In genomic region chr2:70354264-70354949, GRCh38 we compare ENCODE assay signal across 27 cellular contexts. TPM values are rescaled to one million over a fixed set of nuclear protein-coding genes. Genes with fewer than 3 reads are reported as not detected.
DNase-seq lines count a peak whose midpoint lies in the region; ATAC-seq and TF ChIP-seq lines count a peak whose summit lies in the region.
"Had no signal": no experiment of that assay in that cellular context is flagged by ENCODE, and none has a peak within 500 bp of the region (broad histone marks: within the 10 kb centered on the region; RNA-seq: fewer than 3 reads in every experiment).

No MANE protein-coding gene starts in this region.

- peak; percentile 75 for ATAC-seq in PC-3
- ATAC-seq in GM18520 (IDR thresholded peaks at IDR 0.05; ENCODE audit: unreplicated experiment), result no peak
- ATAC-seq in GM19463 (IDR thresholded peaks at IDR 0.05; ENCODE audit: unreplicated experiment), result no peak
- ATAC-seq: activated T-cell treated with anti-CD3 and anti-CD28 coated beads, Interleukin-2, amount 50 U/mL, for 72 hours; effector memory CD8-positive, alpha-beta T cell; left cardiac atrium; natural killer cell; right cardiac atrium; stimulated activated naive B cell treated with anti-CD40 and anti-IgM and Interleukin-4, amounts not matched to agents 10 μg/mL and 1 μg/mL and 100 μg/mL, for 72 hours; T-helper 17 cell had no signal

- no peaks in the 10 kb centered on the region for H3K27me3 Mint-ChIP-seq in neural progenitor cell (ENCODE audit: insufficient read depth, low read depth)

- no peaks in the 10 kb centered on the region for H3K36me3 Mint-ChIP-seq in neural progenitor cell
- H3K36me3 Mint-ChIP-seq: natural killer cell had no signal

- H3K36me3 ChIP-seq in PC-3 (ENCODE audit: low read depth, low read length) (no peaks in the 10 kb centered on the region), neural progenitor cell (no peaks in the 10 kb centered on the region)
- H3K36me3 ChIP-seq: ovary had no signal

- no TSS peak for BruUV-seq in PC-3 (replicated peaks; lab: Mats Ljungman, UMichigan)

- TF ChIP-seq CTCF in PC-3 (conservative IDR thresholded peaks at IDR 0.05; ENCODE audit: low read depth, low read length), result no peak
- TF ChIP-seq CTCF in neural progenitor cell (IDR thresholded peaks at IDR 0.05), result no peak

- H3K4me2 ChIP-seq in PC-3 (ENCODE audit: low read length) (0 out of 2 replicates have a peak overlapping the region, but pooled peaks have one; percentile 9), neural progenitor cell (no peak overlapping the region)

- CTCF ChIA-PET in PC-3 (lab: Charles Lee), result interaction anchor here (1.0 kb wide), 1 partner anchor 50 kb away, joined by 4 read pairs; no protein-coding TSS in a partner anchor

- H2AFZ ChIP-seq in PC-3 (ENCODE audit: low read length) (peak overlapping the region; percentile 33; the same call in 1 of the 2 replicates), neural progenitor cell (replicated peaks) (peak overlapping the region; percentile 39)

- H3K4me3 Mint-ChIP-seq in neural progenitor cell, result no peak overlapping the region
- H3K4me3 Mint-ChIP-seq: activated CD4-positive, alpha-beta T cell treated with anti-CD3 and anti-CD28 coated beads, Interleukin-2, amount 10 ng/mL, durations not matched to agents 24 days and 14 days; activated naive CD4-positive, alpha-beta T cell treated with anti-CD3 and anti-CD28 coated beads for 36 hours; activated T-cell treated with anti-CD3 and anti-CD28 coated beads, Interleukin-2, amount 50 U/mL, for 72 hours; effector memory CD8-positive, alpha-beta T cell; natural killer cell; stimulated activated naive B cell treated with anti-CD40 and anti-IgM and Interleukin-4, amounts not matched to agents 10 μg/mL and 1 μg/mL and 100 μg/mL, for 72 hours; T-helper 17 cell had no signal

- H3K9ac ChIP-seq in PC-3 (ENCODE audit: low read length) (no peak overlapping the region), neural progenitor cell (no peak overlapping the region)

- H3K4me1 Mint-ChIP-seq in neural progenitor cell, result peaks cover 5% of the 10 kb centered on the region
- H3K4me1 Mint-ChIP-seq: activated CD4-positive, alpha-beta T cell treated with anti-CD3 and anti-CD28 coated beads, Interleukin-2, amount 10 ng/mL, durations not matched to agents 24 days and 14 days; natural killer cell; stimulated activated naive B cell treated with anti-CD40 and anti-IgM and Interleukin-4, amounts not matched to agents 10 μg/mL and 1 μg/mL and 100 μg/mL, for 72 hours had no signal

- H3K4me1 ChIP-seq in PC-3 (ENCODE audit: insufficient read depth, low read length) (peaks cover 30% of the 10 kb centered on the region), neural progenitor cell (no peaks in the 10 kb centered on the region)
- H3K4me1 ChIP-seq: testis had no signal

- H3K79me2 ChIP-seq in PC-3 (ENCODE audit: low read length) (no peaks in the 10 kb centered on the region), neural progenitor cell (ENCODE audit: low read depth) (no peaks in the 10 kb centered on the region)

- intact Hi-C loops in PC-3 (cut with micrococcal nuclease), result no loop called here

- H3K27me3 ChIP-seq in PC-3 (ENCODE audit: low read length) (no peaks in the 10 kb centered on the region), neural progenitor cell (no peaks in the 10 kb centered on the region)
- H3K27me3 ChIP-seq: ovary, testis had no signal

- peak overlapping the region; percentile 16 for H3K27ac ChIP-seq in PC-3 (ENCODE audit: low read length)
- H3K27ac ChIP-seq in epithelial cell of prostate, result peak overlapping the region; percentile 99
- H3K27ac ChIP-seq in neural progenitor cell, result no peak overlapping the region
- H3K27ac ChIP-seq: ovary, SK-N-MC, testis, VCaP had no signal

- H3K4me3 ChIP-seq in PC-3 (ENCODE audit: low read length), result no peak overlapping the region
- H3K4me3 ChIP-seq in neural progenitor cell, result no peak overlapping the region
- H3K4me3 ChIP-seq: ovary, SK-N-MC, testis had no signal

- no peak overlapping the region for H3K27ac Mint-ChIP-seq in neural progenitor cell
- H3K27ac Mint-ChIP-seq: activated CD4-positive, alpha-beta T cell treated with anti-CD3 and anti-CD28 coated beads, Interleukin-2, amount 10 ng/mL, durations not matched to agents 24 days and 14 days; activated naive CD4-positive, alpha-beta T cell treated with anti-CD3 and anti-CD28 coated beads for 36 hours; activated T-cell treated with anti-CD3 and anti-CD28 coated beads, Interleukin-2, amount 50 U/mL, for 72 hours; effector memory CD8-positive, alpha-beta T cell; natural killer cell; stimulated activated naive B cell treated with anti-CD40 and anti-IgM and Interleukin-4, amounts not matched to agents 10 μg/mL and 1 μg/mL and 100 μg/mL, for 72 hours; T-helper 17 cell had no signal

- POLR2A ChIA-PET in PC-3 (lab: Charles Lee; ENCODE audit: unreplicated experiment), result no interaction called here

- H3K9me2 ChIP-seq in PC-3 (replicated peaks; ENCODE audit: low read length), result no peaks in the 10 kb centered on the region

- H4K20me1 ChIP-seq in PC-3 (ENCODE audit: low read length) (no peaks in the 10 kb centered on the region), neural progenitor cell (ENCODE audit: low read depth) (no peaks in the 10 kb centered on the region)

- no peaks in the 10 kb centered on the region for H3K9me3 ChIP-seq in PC-3 (ENCODE audit: low read length)
- H3K9me3 ChIP-seq in neural progenitor cell (ENCODE audit: low read depth), result no peaks in the 10 kb centered on the region
- H3K9me3 ChIP-seq: ovary, testis had no signal

- H3K9me3 Mint-ChIP-seq in neural progenitor cell, result no peaks in the 10 kb centered on the region
- H3K9me3 Mint-ChIP-seq: activated CD4-positive, alpha-beta T cell treated with anti-CD3 and anti-CD28 coated beads, Interleukin-2, amount 10 ng/mL, durations not matched to agents 24 days and 14 days; activated naive CD4-positive, alpha-beta T cell treated with anti-CD3 and anti-CD28 coated beads for 36 hours; activated T-cell treated with anti-CD3 and anti-CD28 coated beads, Interleukin-2, amount 50 U/mL, for 72 hours; effector memory CD8-positive, alpha-beta T cell; natural killer cell; stimulated activated naive B cell treated with anti-CD40 and anti-IgM and Interleukin-4, amounts not matched to agents 10 μg/mL and 1 μg/mL and 100 μg/mL, for 72 hours had no signal

- DNase-seq in EH (ENCODE audit: low read depth), result peak; percentile 46
- DNase-seq in PC-3, result peak; percentile 60
- no peak for DNase-seq in epithelial cell of prostate (ENCODE audit: low read depth, low spot score)
- no peak for DNase-seq in neural progenitor cell (ENCODE audit: low spot score)
- no peak for DNase-seq in activated T-cell treated with anti-CD3 and anti-CD28 coated beads, Interleukin-2, amount 50 U/mL, for 48 hours
- DNase-seq in G401 (ENCODE audit: low spot score), result no peak
- DNase-seq: activated CD4-positive, alpha-beta T cell treated with anti-CD3 and anti-CD28 coated beads, Interleukin-2, amount 10 ng/mL, durations not matched to agents 24 days and 14 days; activated naive CD4-positive, alpha-beta T cell treated with anti-CD3 and anti-CD28 coated beads for 36 hours; activated T-cell treated with anti-CD3 and anti-CD28 coated beads, Interleukin-2, amount 50 U/mL, for 72 hours; effector memory CD8-positive, alpha-beta T cell; KBM-7; left cardiac atrium; natural killer cell; NCI-H187; NCI-H2171 treated with DMSO at 0.1 percent for 48 hours; NCI-H526 treated with DMSO at 0.1 percent for 48 hours; ovary; right cardiac atrium; stimulated activated CD4-positive, alpha-beta T cell treated with anti-CD3 and anti-CD28 coated beads, Interleukin-12 subunit alpha, Interleukin-12 subunit beta, amount 100 ng/mL, for 4 hours; stimulated activated CD4-positive, alpha-beta T cell treated with anti-CD3 and anti-CD28 coated beads, Interleukin-4, amount 100 ng/mL, for 24 hours; stimulated activated naive B cell treated with anti-CD40 and anti-IgM and Interleukin-4, amounts not matched to agents 10 μg/mL and 1 μg/mL and 100 μg/mL, for 72 hours; T-helper 17 cell; testis had no signal

- H3F3A ChIP-seq in PC-3 (ENCODE audit: low read length, unreplicated experiment) (no peaks in the 10 kb centered on the region), neural progenitor cell (ENCODE audit: low read depth) (no peaks in the 10 kb centered on the region)

- in situ Hi-C loops in G401 (cut with HindIII; ENCODE audit: low sequenced_read_pairs), result no loop called here

RNA-seq across cellular contexts. Expression of gene FAM136A, which starts 52.5 kb away (rescaled TPM):
- total RNA-seq in PC-3 (2014; rRNA removed), result 67.6 and 70.8 TPM in 2 replicates
- 90.7 and 119 TPM in 2 replicates for total RNA-seq in neural progenitor cell (ENCODE audit: low replicate concordance)
- 95.8 and 102 TPM in 2 replicates for total RNA-seq in G401 (2014; rRNA removed; shearing (Covaris generic))

Comparison
In these comparisons a context has a peak if more than half of its experiments do, and no peak if none do; other contexts are left out.
1. DNase-seq: peak in EH (single experiment) and PC-3 (single experiment); none in epithelial cell of prostate (single experiment), neural progenitor cell (single experiment), activated T-cell treated with anti-CD3 and anti-CD28 coated beads, Interleukin-2, amount 50 U/mL, for 48 hours (0 of 2) and G401 (single experiment).